ENCODE assay signal across 1 cellular context in the genomic region with DNA sequence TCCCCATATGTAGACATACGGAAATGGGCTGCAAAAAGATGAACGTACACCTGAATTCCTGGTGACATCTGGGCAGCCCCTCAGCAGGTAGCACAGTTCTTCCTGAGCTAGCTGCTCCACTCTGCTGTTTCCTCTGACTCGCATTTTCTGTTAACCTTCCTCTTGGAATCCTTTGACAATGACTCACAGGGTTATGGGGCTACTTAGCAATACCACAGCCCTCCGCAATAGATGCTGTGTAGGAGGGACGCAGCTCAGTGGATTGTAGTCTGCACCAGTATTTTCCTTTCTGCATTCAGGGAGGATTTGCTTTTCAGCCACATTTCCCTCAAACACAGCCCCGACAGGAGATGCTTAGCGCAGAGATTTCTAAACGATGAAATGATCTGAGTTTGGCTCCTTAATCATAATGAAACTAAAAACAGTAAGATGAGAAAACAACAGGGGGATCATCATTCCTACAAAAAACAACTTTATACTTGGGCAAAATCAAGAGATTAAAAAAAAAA.
TF ChIP-seq lines count a peak whose summit lies in the region.

No MANE protein-coding gene starts in this region.

TF ChIP-seq in HepG2, 621 proteins besides CTCF, POLR2A, EP300 and RAD21 (continued from another document):
- TF ChIP-seq, protein P1, sequence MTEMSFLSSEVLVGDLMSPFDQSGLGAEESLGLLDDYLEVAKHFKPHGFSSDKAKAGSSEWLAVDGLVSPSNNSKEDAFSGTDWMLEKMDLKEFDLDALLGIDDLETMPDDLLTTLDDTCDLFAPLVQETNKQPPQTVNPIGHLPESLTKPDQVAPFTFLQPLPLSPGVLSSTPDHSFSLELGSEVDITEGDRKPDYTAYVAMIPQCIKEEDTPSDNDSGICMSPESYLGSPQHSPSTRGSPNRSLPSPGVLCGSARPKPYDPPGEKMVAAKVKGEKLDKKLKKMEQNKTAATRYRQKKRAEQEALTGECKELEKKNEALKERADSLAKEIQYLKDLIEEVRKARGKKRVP (CRISPR knock-in tag; IDR thresholded peaks at IDR 0.05): no peak
- TF ChIP-seq, protein P2, sequence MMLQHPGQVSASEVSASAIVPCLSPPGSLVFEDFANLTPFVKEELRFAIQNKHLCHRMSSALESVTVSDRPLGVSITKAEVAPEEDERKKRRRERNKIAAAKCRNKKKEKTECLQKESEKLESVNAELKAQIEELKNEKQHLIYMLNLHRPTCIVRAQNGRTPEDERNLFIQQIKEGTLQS (CRISPR knock-in tag; IDR thresholded peaks at IDR 0.05): no peak
